Comparison of ENCODE assay signal across 8 cellular contexts in the genomic region with DNA sequence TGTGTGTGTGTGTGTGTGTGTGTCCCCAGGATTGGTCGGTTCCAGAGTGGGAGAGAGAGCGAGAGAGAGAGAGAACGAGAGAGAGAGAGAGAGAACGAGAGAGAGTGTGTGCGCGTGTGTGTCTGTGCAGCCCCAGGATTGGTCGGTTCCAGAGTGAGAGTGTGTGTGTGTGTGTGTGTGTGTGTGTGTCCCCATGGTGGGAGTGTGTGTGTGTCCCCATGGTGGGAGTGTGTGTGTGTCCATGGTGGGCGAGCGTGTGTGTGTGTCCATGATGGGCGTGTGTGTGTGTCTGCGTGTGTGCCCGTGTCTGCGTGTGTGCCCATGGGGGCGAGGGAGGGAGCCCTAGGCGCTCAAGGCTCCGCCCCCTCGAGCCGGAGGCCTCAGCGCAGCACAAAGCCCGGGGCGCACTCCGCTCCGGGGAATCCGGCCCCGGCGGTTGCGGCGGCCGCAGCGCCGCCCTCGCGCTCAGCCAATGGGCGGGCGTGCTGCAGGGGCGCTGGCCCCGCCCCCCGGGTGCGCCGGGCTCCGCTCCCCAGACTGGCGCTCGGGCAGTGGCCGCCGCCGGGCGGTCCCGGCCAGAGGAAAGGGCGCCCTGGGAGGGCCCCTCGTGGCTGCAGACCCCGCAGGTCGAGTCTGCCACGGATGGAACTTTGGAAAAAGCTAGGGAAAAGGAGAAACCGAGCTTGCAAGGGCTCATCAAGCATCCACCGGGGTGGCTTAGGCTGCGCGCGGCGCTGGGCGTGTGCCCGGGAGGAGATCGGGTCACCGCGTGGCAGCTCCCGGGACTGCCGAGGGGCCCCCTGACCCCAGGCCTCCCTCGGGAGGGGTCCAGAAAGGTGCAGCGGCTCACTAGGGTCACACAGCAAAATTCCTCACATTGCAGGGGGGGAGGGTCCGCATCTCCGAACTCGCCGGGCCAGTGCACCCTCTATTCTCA.
A peak's percentile ranks its signal among the peaks of the same experiment; 100 is the strongest.
DNase-seq lines count a peak whose midpoint lies in the region; ATAC-seq and TF ChIP-seq lines count a peak whose summit lies in the region.

No MANE protein-coding gene starts in this region.

- intact Hi-C loops in right lobe of liver (cut with DNase I) = loop anchor here in 1 of 2 donors (10.0 kb wide), 1 partner anchor 97 kb away; a partner anchor contains a TSS

- H3K36me3 ChIP-seq in right lobe of liver = no peaks in the 10 kb centered on the region

- peak in 2 of 4 donors; percentile 25 to 35 for TF ChIP-seq CTCF in right lobe of liver (IDR thresholded peaks at IDR 0.05)

- TF ChIP-seq POLR2A in GM19193 (IDR thresholded peaks at IDR 0.05; ENCODE audit: extremely low read depth, insufficient read depth, insufficient read length) (peak; percentile 68), right lobe of liver (IDR thresholded peaks at IDR 0.05) (peak; percentile 94)

- H3K4me1 ChIP-seq in right lobe of liver = peaks cover 6 to 36% (median 21%) of the 10 kb centered on the region in 4 donors

- 0% methylated on average over 32 of the region's 72 CpGs for WGBS in right lobe of liver (ENCODE audit: insufficient coverage, low coverage, low lambda C conversion rate, missing lambda C conversion rate)

- H3K9me3 ChIP-seq in right lobe of liver = no peaks in the 10 kb centered on the region

- peak overlapping the region; percentile 68 to 96 (median 95) for H3K27ac ChIP-seq in right lobe of liver

- H3K27me3 ChIP-seq in right lobe of liver = no peaks in the 10 kb centered on the region

- ATAC-seq in HG03439 (IDR thresholded peaks at IDR 0.05; ENCODE audit: unreplicated experiment) (peak; percentile 79), right lobe of liver (peak; percentile 73 to 90 (median 86))

- peak overlapping the region; percentile 47 to 83 (median 71) for H3K4me3 ChIP-seq in right lobe of liver

- DNase-seq in C1 segment of cervical spinal cord (lab: John Stamatoyannopoulos, UW) (peak; percentile 38 to 93 (median 80)), NCI-H510A treated with DMSO at 0.1 percent for 48 hours (lab: John Stamatoyannopoulos, UW) (peak; percentile 87), dermis microvascular lymphatic vessel endothelial cell (ENCODE audit: low read depth in 2 of 2) (peak; percentile 90 to 96), right lobe of liver (peak; percentile 93 to 95 (median 93))
- DNase-seq in activated CD4-positive, alpha-beta T cell treated with anti-CD3 and anti-CD28 coated beads, Interleukin-2, amount 50 U/mL, for 48 hours = peak; percentile 86 to 88
- peak; percentile 89 for DNase-seq in stimulated activated CD4-positive, alpha-beta T cell treated with anti-CD3 and anti-CD28 coated beads, Interleukin-4, amount 100 ng/mL, for 1 hour

Comparison
In these comparisons a context has a peak if more than half of its experiments do, and no peak if none do; other contexts are left out.
1. Peak in every context shown above with its lines: DNase-seq, ATAC-seq, H3K4me3 ChIP-seq and H3K27ac ChIP-seq.